In the genomic region with DNA sequence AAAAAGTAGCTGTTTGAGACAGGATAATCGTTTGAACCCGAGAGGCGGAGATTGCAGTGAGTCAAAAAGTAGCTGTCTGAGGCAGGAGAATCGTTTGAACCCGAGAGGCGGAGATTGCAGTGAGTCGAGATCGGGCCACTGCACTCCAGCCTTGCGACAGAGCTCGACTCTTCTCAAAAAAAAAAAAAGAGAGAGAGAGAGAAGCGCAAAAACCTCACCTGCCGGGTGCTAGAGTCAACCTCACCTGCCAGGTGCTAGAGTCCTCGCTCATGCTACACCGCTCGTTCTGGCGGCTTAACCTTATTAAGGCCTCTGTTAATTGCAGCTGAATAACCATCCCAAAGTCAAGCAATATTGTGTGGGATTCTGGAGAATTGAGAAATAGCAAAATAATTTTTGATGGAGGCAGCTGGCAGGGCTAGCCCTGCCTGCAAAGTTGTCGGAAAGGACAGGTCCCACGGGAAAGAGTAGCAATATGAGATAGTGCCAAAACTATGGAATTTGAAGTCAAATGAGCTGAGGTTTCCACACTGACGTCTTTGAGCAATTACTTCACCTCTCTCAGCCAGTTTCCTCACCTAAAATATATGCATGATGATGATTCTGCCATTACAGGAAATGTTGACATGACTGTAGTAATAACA, we compare ENCODE assay signal across 8 cellular contexts. TPM values are rescaled to one million over a fixed set of nuclear protein-coding genes. Genes with fewer than 3 reads are reported as not detected.
DNase-seq lines count a peak whose midpoint lies in the region; ATAC-seq and TF ChIP-seq lines count a peak whose summit lies in the region.

No MANE protein-coding gene starts in this region.

- no peaks in the 10 kb centered on the region for H3K9me3 ChIP-seq in CD4-positive, alpha-beta memory T cell (ENCODE audit: control insufficient read depth in 1 of 2, low read length in 2 of 2)

- peak overlapping the region; percentile 86 to 98 (median 97) for H3K27ac Mint-ChIP-seq in CD4-positive, alpha-beta memory T cell
- peak overlapping the region; percentile 93 for H3K27ac Mint-ChIP-seq in chondrocyte (ENCODE audit: unreplicated experiment)
- H3K27ac Mint-ChIP-seq in natural killer cell treated with Interleukin-12 subunit alpha and Interleukin-12 subunit beta and Interleukin-15 and Interleukin-18, amount 100 ng/mL, for 72 hours = peak overlapping the region; percentile 87 to 89

- POLR2A ChIA-PET in CD4-positive, alpha-beta memory T cell (lab: Charles Lee; ENCODE audit: partially characterized antibody) = interaction anchor here (1.5 to 3.8 kb wide), 3 partner anchors 17 to 26 kb away, joined by 4 to 81 read pairs (median 6); a partner anchor contains a TSS

- H3K4me1 Mint-ChIP-seq in CD4-positive, alpha-beta memory T cell = peaks cover 28 to 52% (median 35%) of the 10 kb centered on the region in 4 donors
- H3K4me1 Mint-ChIP-seq in chondrocyte (ENCODE audit: low read depth) = peaks cover 26% of the 10 kb centered on the region
- peaks cover 30 to 35% of the 10 kb centered on the region in 2 donors for H3K4me1 Mint-ChIP-seq in natural killer cell treated with Interleukin-12 subunit alpha and Interleukin-12 subunit beta and Interleukin-15 and Interleukin-18, amount 100 ng/mL, for 72 hours (ENCODE audit: low read depth in 2 of 2)

- peak overlapping the region; percentile 43 to 89 for H3K4me3 ChIP-seq in CD4-positive, alpha-beta memory T cell (ENCODE audit: low read length in 2 of 2)
- H3K4me3 ChIP-seq in LNCaP clone FGC (ENCODE audit: low read depth, low read length) = peak overlapping the region; percentile 90

- H3K9me3 Mint-ChIP-seq in CD4-positive, alpha-beta memory T cell = no peaks in the 10 kb centered on the region
- H3K9me3 Mint-ChIP-seq in chondrocyte (ENCODE audit: low read depth) = no peaks in the 10 kb centered on the region
- no peaks in the 10 kb centered on the region for H3K9me3 Mint-ChIP-seq in natural killer cell treated with Interleukin-12 subunit alpha and Interleukin-12 subunit beta and Interleukin-15 and Interleukin-18, amount 100 ng/mL, for 72 hours

- peak overlapping the region; percentile 88 to 95 (median 91) for H3K4me3 Mint-ChIP-seq in CD4-positive, alpha-beta memory T cell
- peak overlapping the region; percentile 88 for H3K4me3 Mint-ChIP-seq in chondrocyte (ENCODE audit: unreplicated experiment)
- peak overlapping the region; percentile 92 for H3K4me3 Mint-ChIP-seq in natural killer cell treated with Interleukin-12 subunit alpha and Interleukin-12 subunit beta and Interleukin-15 and Interleukin-18, amount 100 ng/mL, for 72 hours

- H3K27me3 ChIP-seq in CD4-positive, alpha-beta memory T cell (ENCODE audit: insufficient read depth, low read length) = no peaks in the 10 kb centered on the region

- CTCF ChIA-PET in CD4-positive, alpha-beta memory T cell (lab: Charles Lee; ENCODE audit: partially characterized antibody) = interaction anchor here (0.9 to 2.4 kb wide), 4 partner anchors 11 to 16 kb away, joined by 4 to 8 read pairs (median 6); no protein-coding TSS in a partner anchor

- H3K27ac ChIP-seq in CD4-positive, alpha-beta memory T cell (ENCODE audit: low read depth, low read length) = peak overlapping the region; percentile 85

- intact Hi-C loops in CD4-positive, alpha-beta memory T cell (cut with micrococcal nuclease) = loop anchor here (1.0 to 5.0 kb wide), 6 partner anchors 26 to 913 kb away; a partner anchor contains a TSS

- H3K36me3 ChIP-seq in CD4-positive, alpha-beta memory T cell (ENCODE audit: insufficient read depth, low read length) = no peaks in the 10 kb centered on the region

- peak in 1 of 2 donors; percentile 17 for ATAC-seq in natural killer cell treated with Interleukin-12 subunit alpha and Interleukin-12 subunit beta and Interleukin-15 and Interleukin-18, amount 100 ng/mL, for 72 hours
- no peak for ATAC-seq in HG02970 (IDR thresholded peaks at IDR 0.05; ENCODE audit: low FRiP score, unreplicated experiment)
- no peak for ATAC-seq in GM21717 (IDR thresholded peaks at IDR 0.05; ENCODE audit: unreplicated experiment)
- ATAC-seq in GM18907 (IDR thresholded peaks at IDR 0.05; ENCODE audit: unreplicated experiment) = no peak

- H3K27me3 Mint-ChIP-seq in CD4-positive, alpha-beta memory T cell = no peaks in the 10 kb centered on the region
- no peaks in the 10 kb centered on the region for H3K27me3 Mint-ChIP-seq in chondrocyte (ENCODE audit: low read depth)
- no peaks in the 10 kb centered on the region for H3K27me3 Mint-ChIP-seq in natural killer cell treated with Interleukin-12 subunit alpha and Interleukin-12 subunit beta and Interleukin-15 and Interleukin-18, amount 100 ng/mL, for 72 hours

- TF ChIP-seq CTCF in LNCaP clone FGC (IDR thresholded peaks at IDR 0.05; ENCODE audit: control insufficient read depth, extremely low read depth, insufficient read depth) = no peak
- no peak for TF ChIP-seq CTCF in chondrocyte (IDR thresholded peaks at IDR 0.05)

- peak in 1 of 5 donors; percentile 49 for DNase-seq in CD4-positive, alpha-beta memory T cell
- DNase-seq in LNCaP clone FGC (ENCODE audit: low read depth) (no peak), chondrocyte (ENCODE audit: low spot score) (no peak)
- no peak for DNase-seq in natural killer cell treated with Interleukin-12 subunit alpha and Interleukin-12 subunit beta and Interleukin-15 and Interleukin-18, amount 100 ng/mL, for 72 hours (ENCODE audit: low spot score)
- DNase-seq in stimulated activated CD8-positive, alpha-beta memory T cell treated with anti-CD3 and anti-CD28 coated beads, Interleukin-4, amount 100 ng/mL, for 48 hours = no peak

- H3K4me1 ChIP-seq in CD4-positive, alpha-beta memory T cell (ENCODE audit: insufficient read depth, low read length) = peaks cover 45% of the 10 kb centered on the region

- H3K36me3 Mint-ChIP-seq in CD4-positive, alpha-beta memory T cell = peaks cover 0 to 10% of the 10 kb centered on the region in 2 donors
- H3K36me3 Mint-ChIP-seq in chondrocyte (ENCODE audit: low read depth) = no peaks in the 10 kb centered on the region
- H3K36me3 Mint-ChIP-seq in natural killer cell treated with Interleukin-12 subunit alpha and Interleukin-12 subunit beta and Interleukin-15 and Interleukin-18, amount 100 ng/mL, for 72 hours = no peaks in the 10 kb centered on the region

RNA-seq across cellular contexts. Expression of a gene that starts 0.6 kb away (rescaled TPM):
- total RNA-seq in CD4-positive, alpha-beta memory T cell = 10 to 100 TPM; 63.7 to 66.9 TPM
- 10 to 100 TPM; 43.0 to 51.9 TPM for polyA plus RNA-seq in CD4-positive, alpha-beta memory T cell
- total RNA-seq in chondrocyte = 62.8 to 82.3 TPM (median 75.0 TPM) in 3 replicates
- 100 to 1,000 TPM in 1 of 2 donors, 10 to 100 TPM in 1; 75.4 to 117 TPM for total RNA-seq in natural killer cell treated with Interleukin-12 subunit alpha and Interleukin-12 subunit beta and Interleukin-15 and Interleukin-18, amount 100 ng/mL, for 72 hours

RNA-seq across cellular contexts. Expression of a gene that starts 26.0 kb away (rescaled TPM):
- total RNA-seq in CD4-positive, alpha-beta memory T cell = 10 to 100 TPM; 48.7 to 55.3 TPM
- 100 to 1,000 TPM in 1 of 2 donors, 10 to 100 TPM in 1; 83.7 to 138 TPM for polyA plus RNA-seq in CD4-positive, alpha-beta memory T cell
- 48.6 to 52.7 TPM (median 48.7 TPM) in 3 replicates for total RNA-seq in chondrocyte
- 10 to 100 TPM; 14.4 to 40.8 TPM for total RNA-seq in natural killer cell treated with Interleukin-12 subunit alpha and Interleukin-12 subunit beta and Interleukin-15 and Interleukin-18, amount 100 ng/mL, for 72 hours

RNA-seq across cellular contexts. Expression of a gene that starts 31.2 kb away (rescaled TPM):
- 1,000 to 10,000 TPM; 2,362 to 2,566 TPM for total RNA-seq in CD4-positive, alpha-beta memory T cell
- polyA plus RNA-seq in CD4-positive, alpha-beta memory T cell = 1,000 to 10,000 TPM; 1,351 to 2,166 TPM
- 996 to 1,053 TPM (median 1,051 TPM) in 3 replicates for total RNA-seq in chondrocyte
- total RNA-seq in natural killer cell treated with Interleukin-12 subunit alpha and Interleukin-12 subunit beta and Interleukin-15 and Interleukin-18, amount 100 ng/mL, for 72 hours = 1,000 to 10,000 TPM; 1,051 to 1,176 TPM
